39 cellular contexts compared by ENCODE assay signal in genomic region chr22:49986325-49986724, GRCh38. TPM values are rescaled to one million over a fixed set of nuclear protein-coding genes. Genes with fewer than 3 reads are reported as not detected.
DNase-seq lines count a peak whose midpoint lies in the region; ATAC-seq, FAIRE-seq and TF ChIP-seq lines count a peak whose summit lies in the region.
"Had no signal": no experiment of that assay in that cellular context is flagged by ENCODE, and none has a peak within 500 bp of the region (broad histone marks: within the 10 kb centered on the region; RNA-seq: fewer than 3 reads in every experiment).

No MANE protein-coding gene starts in this region.

- CTCF ChIA-PET in HEK293 (lab: Yijun Ruan, JAX), result interaction anchor here (0.7 kb wide), 1 partner anchor 143 kb away, joined by 3 read pairs; no protein-coding TSS in a partner anchor
- CTCF ChIA-PET in K562 (lab: Yijun Ruan, JAX; ENCODE audit: low intra/inter-chr PET ratio), result no interaction called here

- in situ Hi-C loops in K562 (cut with MboI), result no loop called here

- BruUV-seq in K562 (replicated peaks; lab: Mats Ljungman, UMichigan), result no TSS peak

- TF ChIP-seq CTCF in HEK293 (tag by site-specific recombination; IDR thresholded peaks at IDR 0.05) (no peak), K562 (IDR thresholded peaks at IDR 0.05 in 2 of 3, conservative IDR thresholded peaks at IDR 0.05 in 1 of 3; ENCODE audit: insufficient read depth in 2 of 3, low read depth in 1 of 3, low read length in 3 of 3) (no peak), omental fat pad (IDR thresholded peaks at IDR 0.05) (no peak)

- no peaks in the 10 kb centered on the region for H3K4me1 ChIP-seq in HEK293 (ENCODE audit: control insufficient read depth, insufficient read depth, low read length)
- H3K4me1 ChIP-seq in adipocyte (ENCODE audit: control insufficient read depth, insufficient read depth, low read length), result no peaks in the 10 kb centered on the region
- peaks cover 0 to 4% of the 10 kb centered on the region in 2 experiments; a peak in 1 of 5 replicates for H3K4me1 ChIP-seq in K562 (replicated peaks in 1 of 2; ENCODE audit: control insufficient read depth in 2 of 2, insufficient read depth in 2 of 2, low read length in 2 of 2)
- H3K4me1 ChIP-seq: A549; BE2C; BLaER1; BLaER1 treated with 17β-estradiol and CSF1 and Interleukin-3, amounts not matched to agents 10 nM and 100 nM; Caco-2 had no signal

- no peak for TF ChIP-seq RAD21 in K562 (CRISPR knock-in tag; conservative IDR thresholded peaks at IDR 0.05 in 1 of 2, IDR thresholded peaks at IDR 0.05 in 1 of 2)

- intact Hi-C loops in K562 (cut with micrococcal nuclease), result no loop called here

- TF ChIP-seq EP300 in K562 (IDR thresholded peaks at IDR 0.05; ENCODE audit: low read length), result no peak

- FAIRE-seq in K562 (lab: Jason Lieb, UNC) (no peak), frontal cortex (lab: Jason Lieb, UNC) (no peak)
- FAIRE-seq: A204.1, A549, D721Med had no signal

- H3K9ac ChIP-seq in adipocyte (ENCODE audit: low read length), result no peak overlapping the region
- no peak overlapping the region for H3K9ac ChIP-seq in K562 (ENCODE audit: insufficient read depth in 1 of 2, low read depth in 2 of 2, low read length in 2 of 2)
- H3K9ac ChIP-seq: BLaER1; BLaER1 treated with 17β-estradiol and CSF1 and Interleukin-3, amounts not matched to agents 10 nM and 100 nM had no signal

- no peak for TF ChIP-seq POLR2A in K562 (conservative IDR thresholded peaks at IDR 0.05)

- H2AFZ ChIP-seq in K562 (ENCODE audit: low read depth, low read length), result no peak overlapping the region

- H3K27me3 ChIP-seq in adipocyte (replicated peaks; ENCODE audit: control insufficient read depth, insufficient read depth, low read length) (peaks cover 22% of the 10 kb centered on the region), K562 (ENCODE audit: control insufficient read depth in 2 of 2, insufficient read depth in 2 of 2, low read length in 2 of 2) (no peaks in the 10 kb centered on the region)
- H3K27me3 ChIP-seq: BE2C, BLaER1 had no signal

- ATAC-seq in K562, result no peak
- no peak for ATAC-seq in omental fat pad (ENCODE audit: low FRiP score)
- ATAC-seq: A549; CD8-positive, alpha-beta T cell had no signal

- H3K79me2 ChIP-seq in K562 (ENCODE audit: control insufficient read depth, insufficient read depth, low read length), result no peaks in the 10 kb centered on the region

- H3K4me3 ChIP-seq in HEK293 (ENCODE audit: low read depth, low read length) (no peak overlapping the region), adipocyte (ENCODE audit: low read length) (peak overlapping the region; percentile 37), K562 (no peak overlapping the region)
- H3K4me3 ChIP-seq: A549; BLaER1; BLaER1 treated with 17β-estradiol and CSF1 and Interleukin-3, amounts not matched to agents 10 nM and 100 nM had no signal

- WGBS in K562 (ENCODE audit: insufficient coverage, low coverage, missing lambda C conversion rate), result 20% methylated on average over 2 of the region's 2 CpGs

- no peaks in the 10 kb centered on the region for H4K20me1 ChIP-seq in K562 (replicated peaks; ENCODE audit: control insufficient read depth, insufficient read depth, low read length)
- H4K20me1 ChIP-seq: BLaER1; BLaER1 treated with 17β-estradiol and CSF1 and Interleukin-3, amounts not matched to agents 10 nM and 100 nM had no signal

- no peaks in the 10 kb centered on the region for H3K9me3 ChIP-seq in HEK293 (ENCODE audit: control insufficient read depth, insufficient read depth, low read depth, low read length)
- peaks cover 32% of the 10 kb centered on the region for H3K9me3 ChIP-seq in adipocyte (ENCODE audit: control insufficient read depth, low read length)
- peaks cover 1% of the 10 kb centered on the region; the same call in 1 of the 2 replicates for H3K9me3 ChIP-seq in K562 (replicated peaks; ENCODE audit: control insufficient read depth, insufficient read depth, low read depth, low read length)

- H3K9me1 ChIP-seq in K562 (ENCODE audit: control insufficient read depth, insufficient read depth, low read length), result no peaks in the 10 kb centered on the region

- no peak overlapping the region for H3K4me2 ChIP-seq in K562 (ENCODE audit: insufficient read depth, low read length)
- H3K4me2 ChIP-seq: A549; BLaER1; BLaER1 treated with 17β-estradiol and CSF1 and Interleukin-3, amounts not matched to agents 10 nM and 100 nM had no signal

- no peak overlapping the region for H3K27ac ChIP-seq in HEK293 (ENCODE audit: extremely low read depth, low read depth, low read length)
- no peak overlapping the region for H3K27ac ChIP-seq in K562 (ENCODE audit: extremely low read depth, low read depth, low read length)
- H3K27ac ChIP-seq: 22Rv1; A549; BLaER1; BLaER1 treated with 17β-estradiol and CSF1 and Interleukin-3, amounts not matched to agents 10 nM and 100 nM; C4-2B had no signal

- DNase-seq in adipocyte (ENCODE audit: low read depth) (no peak), K562 (ENCODE audit: extremely low read depth in 1 of 4, low spot score in 3 of 4) (no peak), frontal cortex (ENCODE audit: low spot score in 2 of 2) (no peak), omental fat pad (ENCODE audit: low spot score) (no peak), pons (ENCODE audit: low spot score) (no peak)
- DNase-seq: 8988T; ACHN; AML-193; BE2C; C1 segment of cervical spinal cord; Caco-2; Calu3; CD4-positive, alpha-beta memory T cell; CD4-positive, alpha-beta T cell; CD4-positive, CD25-positive, alpha-beta regulatory T cell; CD8-positive, alpha-beta memory T cell; CD8-positive, alpha-beta T cell; COR-L47; DMS 273 treated with DMSO at 0.1 percent for 48 hours; DMS153; DMS53; DMS79; DMS79 treated with DMSO at 0.1 percent for 48 hours; DND-41; EL had no signal

- POLR2A ChIA-PET in HEK293 (lab: Yijun Ruan, JAX) (no interaction called here), K562 (lab: Yijun Ruan, JAX) (no interaction called here)

- H3K36me3 ChIP-seq in HEK293 (ENCODE audit: control insufficient read depth in 2 of 2, insufficient read depth in 1 of 2, low read length in 2 of 2) (no peaks in the 10 kb centered on the region), adipocyte (ENCODE audit: control insufficient read depth, insufficient read depth, low read length, severe bottlenecking) (no peaks in the 10 kb centered on the region), K562 (ENCODE audit: control insufficient read depth, insufficient read depth, low read length) (no peaks in the 10 kb centered on the region)
- H3K36me3 ChIP-seq: BE2C; BLaER1; BLaER1 treated with 17β-estradiol and CSF1 and Interleukin-3, amounts not matched to agents 10 nM and 100 nM had no signal

TF ChIP-seq in HEK293, 187 proteins besides CTCF, POLR2A, EP300 and RAD21:
- TF ChIP-seq HOXA7 (CRISPR knock-in tag; IDR thresholded peaks at IDR 0.05; ENCODE audit: borderline replicate concordance), result no peak
- TF ChIP-seq SETDB1 (IDR thresholded peaks at IDR 0.05; ENCODE audit: insufficient read length, low read length), result peak; percentile 33
- no peak for TF ChIP-seq KLF9 (tag by site-specific recombination; IDR thresholded peaks at IDR 0.05; ENCODE audit: low read depth)

RNA-seq across cellular contexts. Expression of gene PIM3, which starts 25.8 kb away (rescaled TPM):
- 8.4 and 19.1 TPM in 2 replicates for total RNA-seq in K562 (2011; cell fraction: chromatin; rRNA removed; ENCODE audit: low replicate concordance)
- 31.2 and 35.0 TPM in 2 replicates for total RNA-seq in K562 (2011; cell fraction: nucleolus; rRNA removed)
- 9.8 and 13.2 TPM in 2 replicates for total RNA-seq in K562 (2011; cell fraction: nucleoplasm; rRNA removed)
- total RNA-seq in K562 (2014; rRNA removed), result 37.0 and 41.1 TPM in 2 replicates
- total RNA-seq in K562 (2014; rRNA removed; fragmentation: Illumina TruSeq; extraction: Trizol), result 4.2 and 4.3 TPM in 2 replicates
- total RNA-seq in K562 (2015; rRNA removed; fragmentation: Illumina TruSeq; extraction: Trizol), result 11.9 and 13.8 TPM in 2 replicates
- total RNA-seq in K562 (2021), result 40.5 and 41.3 TPM in 2 replicates
- polyA plus RNA-seq in K562 (2011; rRNA removed), result 5.3 and 8.0 TPM in 2 replicates
- polyA plus RNA-seq in K562 (2011; cell fraction: cytosol; rRNA removed), result 13.4 and 28.9 TPM in 2 replicates
- polyA plus RNA-seq in K562 (2011; cell fraction: nucleus; rRNA removed), result 36.6 and 49.9 TPM in 2 replicates
- polyA plus RNA-seq in K562 (2012), result 18.0 and 35.9 TPM in 2 replicates
- 4.4 and 11.4 TPM in 2 replicates for polyA plus RNA-seq in K562 (2014; fragmentation: Illumina TruSeq; extraction: Trizol)
- polyA plus RNA-seq in K562 (2014; fragmentation: Nextera tagmentation; extraction: Ambion mirVana), result under 1 TPM; 0.24 to 0.57 TPM
- 34.1 and 35.4 TPM in 2 replicates for polyA plus RNA-seq in K562 (2014; rRNA removed)
- polyA minus RNA-seq in K562 (2011; rRNA and poly(A)+ RNA removed), result 0.99 and 1.4 TPM in 2 replicates
- 7.1 and 7.7 TPM in 2 replicates for polyA minus RNA-seq in K562 (2011; cell fraction: cytosol; rRNA and poly(A)+ RNA removed)
- 10.2 and 10.6 TPM in 2 replicates for polyA minus RNA-seq in K562 (2011; cell fraction: nucleus; rRNA and poly(A)+ RNA removed)
- total RNA-seq in frontal cortex, result 16.3 TPM
- 100 to 1,000 TPM in 2 of 4 donors, 10 to 100 TPM in 2; 92.2 to 174 (median 114) TPM for total RNA-seq in omental fat pad

RNA-seq across cellular contexts. Expression of gene IL17REL, which starts 26.2 kb away (rescaled TPM):
- total RNA-seq in K562 (2011; cell fraction: chromatin; rRNA removed; ENCODE audit: low replicate concordance), result 0.30 and 1.3 TPM in 2 replicates
- total RNA-seq in K562 (2011; cell fraction: nucleolus; rRNA removed), result 0.53 and 0.83 TPM in 2 replicates
- 0.66 and 0.76 TPM in 2 replicates for total RNA-seq in K562 (2011; cell fraction: nucleoplasm; rRNA removed)
- 0.05 and 0.29 TPM in 2 replicates for total RNA-seq in K562 (2014; rRNA removed)
- not detected in 2 replicates for total RNA-seq in K562 (2014; rRNA removed; fragmentation: Illumina TruSeq; extraction: Trizol)
- 0.11 and 0.15 TPM in 2 replicates for total RNA-seq in K562 (2015; rRNA removed; fragmentation: Illumina TruSeq; extraction: Trizol)
- total RNA-seq in K562 (2021), result 0.22 and 0.42 TPM in 2 replicates
- 0.05 and 0.06 TPM in 2 replicates for polyA plus RNA-seq in K562 (2011; rRNA removed)
- polyA plus RNA-seq in K562 (2011; cell fraction: cytosol; rRNA removed), result 0.03 and 0.16 TPM in 2 replicates
- 0.25 and 0.57 TPM in 2 replicates for polyA plus RNA-seq in K562 (2011; cell fraction: nucleus; rRNA removed)
- 0.17 and 0.18 TPM in 2 replicates for polyA plus RNA-seq in K562 (2012)
- 0.08 TPM in 1 of 2 replicates, not detected in the other for polyA plus RNA-seq in K562 (2014; fragmentation: Illumina TruSeq; extraction: Trizol)
- not detected for polyA plus RNA-seq in K562 (2014; fragmentation: Nextera tagmentation; extraction: Ambion mirVana)
- 0.08 and 0.11 TPM in 2 replicates for polyA plus RNA-seq in K562 (2014; rRNA removed)
- polyA minus RNA-seq in K562 (2011; rRNA and poly(A)+ RNA removed), result not detected in 2 replicates
- polyA minus RNA-seq in K562 (2011; cell fraction: cytosol; rRNA and poly(A)+ RNA removed), result not detected in 2 replicates
- polyA minus RNA-seq in K562 (2011; cell fraction: nucleus; rRNA and poly(A)+ RNA removed), result 0.54 and 0.56 TPM in 2 replicates
- under 0.01 TPM for total RNA-seq in frontal cortex
- total RNA-seq in omental fat pad, result not detected
- total RNA-seq: A172; A673; Caco-2; Calu3; CD4-positive, alpha-beta memory T cell; CD4-positive, alpha-beta T cell; CD8-positive, alpha-beta T cell; Daoy had no signal
- polyA plus RNA-seq: AG04450; BJ; CD14-positive monocyte; CD4-positive, alpha-beta memory T cell; CD8-positive, alpha-beta memory T cell had no signal

Comparison
In these comparisons a context has a peak if more than half of its experiments do, and no peak if none do; other contexts are left out.
1. Of the 44 proteins assayed by ChIP-seq in both K562 and HEK293: peak only in K562: ZNF324; only in HEK293: SETDB1; in both: none; in neither: 42.